In genomic region chr3:64900220-64900619, GRCh38 we compare ENCODE assay signal across 21 cellular contexts.
"Had no signal": no experiment of that assay in that cellular context is flagged by ENCODE, and none has a peak within 500 bp of the region (broad histone marks: within the 10 kb centered on the region; RNA-seq: fewer than 3 reads in every experiment).

No MANE protein-coding gene starts in this region.

- DNase-seq: activated CD4-positive, alpha-beta T cell treated with anti-CD3 and anti-CD28 coated beads for 36 hours; activated CD4-positive, alpha-beta T cell treated with anti-CD3 and anti-CD28 coated beads, Interleukin-2, amount 50 U/mL, for 48 hours; activated CD8-positive, alpha-beta memory T cell treated with anti-CD3 and anti-CD28 coated beads, Interleukin-2, amount 50 U/mL, for 48 hours; activated naive CD4-positive, alpha-beta T cell; activated T-cell treated with anti-CD3 and anti-CD28 coated beads, Interleukin-2, amount 50 U/mL, for 4 hours; colonic mucosa; hypothalamus; mucosa of descending colon; naive thymus-derived CD4-positive, alpha-beta T cell; occipital lobe; posterior cingulate gyrus; stimulated activated CD4-positive, alpha-beta T cell treated with anti-CD3 and anti-CD28 coated beads, Interleukin-1b, Interleukin-23, amount 100 ng/mL, for 48 hours; stomach; T1000; transverse colon had no signal

- H3K27ac ChIP-seq: adrenal gland, colonic mucosa, vagina had no signal

- H3K4me3 ChIP-seq: adrenal gland, colonic mucosa, mucosa of descending colon, stomach, transverse colon, vagina had no signal

- H3K36me3 ChIP-seq: adrenal gland, colonic mucosa, stomach, transverse colon, vagina had no signal

- H3K4me1 ChIP-seq: colonic mucosa had no signal

- ATAC-seq: activated CD4-positive, alpha-beta T cell treated with anti-CD3 and anti-CD28 coated beads for 36 hours; activated T-cell treated with anti-CD3 and anti-CD28 coated beads, Interleukin-2, amount 50 U/mL, for 4 hours; mucosa of descending colon; naive thymus-derived CD4-positive, alpha-beta T cell; stimulated activated effector memory CD8-positive, alpha-beta T cell treated with anti-CD3 and anti-CD28 coated beads, Interleukin-12 subunit alpha, Interleukin-12 subunit beta, amount 100 ng/mL, for 72 hours; WTC11 had no signal

- FAIRE-seq: astrocyte, endometrium had no signal

- H3K27me3 ChIP-seq: adrenal gland, colonic mucosa, stomach, transverse colon, vagina had no signal

- H3K9me3 ChIP-seq: adrenal gland, colonic mucosa, mucosa of descending colon, stomach, transverse colon, vagina had no signal
